ENCODE assay signal across 18 cellular contexts in the genomic region with DNA sequence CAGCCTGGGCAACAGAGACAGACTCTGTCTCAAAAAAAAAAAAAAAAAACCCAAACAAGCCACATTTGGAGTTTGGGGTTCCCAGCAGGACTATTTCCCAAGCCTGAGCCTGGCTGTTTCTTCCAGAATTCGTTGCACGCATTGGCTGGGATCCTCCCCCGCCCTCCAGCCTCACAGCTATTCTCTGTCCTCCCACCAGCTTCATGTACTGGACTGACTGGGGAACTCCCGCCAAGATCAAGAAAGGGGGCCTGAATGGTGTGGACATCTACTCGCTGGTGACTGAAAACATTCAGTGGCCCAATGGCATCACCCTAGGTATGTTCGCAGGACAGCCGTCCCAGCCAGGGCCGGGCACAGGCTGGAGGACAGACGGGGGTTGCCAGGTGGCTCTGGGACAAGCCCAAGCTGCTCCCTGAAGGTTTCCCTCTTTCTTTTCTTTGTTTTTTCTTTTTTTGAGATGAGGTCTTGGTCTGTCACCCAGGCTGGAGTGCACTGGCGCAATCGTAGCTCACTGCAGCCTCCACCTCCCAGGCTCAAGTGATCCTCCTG.
"Had no signal": no experiment of that assay in that cellular context is flagged by ENCODE, and none has a peak within 500 bp of the region (broad histone marks: within the 10 kb centered on the region; RNA-seq: fewer than 3 reads in every experiment).

No MANE protein-coding gene starts in this region.

- H3K27me3 ChIP-seq: brain microvascular endothelial cell, neutrophil, right atrium auricular region, SJCRH30, upper lobe of right lung had no signal

- H3K4me3 Mint-ChIP-seq: activated naive CD8-positive, alpha-beta T cell treated with anti-CD3 and anti-CD28 coated beads, Interleukin-2, amount 10 ng/mL, durations not matched to agents 7 days and 5 days; dendritic cell treated with granulocyte-macrophage colony-stimulating factor and Interleukin-4, amounts not matched to agents 40 ng/mL and 50 ng/mL, for 4 days; stimulated activated naive CD8-positive, alpha-beta T cell treated with anti-CD3 and anti-CD28 coated beads, Interleukin-15, Interleukin-2, amounts not matched to agents 100 ng/mL and 50 ng/mL, for 24 hours had no signal

- ATAC-seq: activated CD4-positive, CD25-positive, alpha-beta regulatory T cell treated with anti-CD3 and anti-CD28 coated beads, Interleukin-2, amount 50 U/mL, for 24 hours; upper lobe of right lung had no signal

- H3K27me3 Mint-ChIP-seq: activated naive CD8-positive, alpha-beta T cell treated with anti-CD3 and anti-CD28 coated beads, Interleukin-2, amount 10 ng/mL, durations not matched to agents 7 days and 5 days; dendritic cell treated with granulocyte-macrophage colony-stimulating factor and Interleukin-4, amounts not matched to agents 40 ng/mL and 50 ng/mL, for 4 days; stimulated activated naive CD8-positive, alpha-beta T cell treated with anti-CD3 and anti-CD28 coated beads, Interleukin-15, Interleukin-2, amounts not matched to agents 100 ng/mL and 50 ng/mL, for 24 hours had no signal

- H3K27ac Mint-ChIP-seq: activated naive CD8-positive, alpha-beta T cell treated with anti-CD3 and anti-CD28 coated beads, Interleukin-2, amount 10 ng/mL, durations not matched to agents 7 days and 5 days; dendritic cell treated with granulocyte-macrophage colony-stimulating factor and Interleukin-4, amounts not matched to agents 40 ng/mL and 50 ng/mL, for 4 days; stimulated activated naive CD8-positive, alpha-beta T cell treated with anti-CD3 and anti-CD28 coated beads, Interleukin-15, Interleukin-2, amounts not matched to agents 100 ng/mL and 50 ng/mL, for 24 hours had no signal

- H3K9me3 ChIP-seq: neutrophil, right atrium auricular region, SJCRH30, upper lobe of right lung had no signal

- H3K27ac ChIP-seq: brain microvascular endothelial cell, neutrophil, right atrium auricular region, SJCRH30, upper lobe of right lung had no signal

- H3K9me3 Mint-ChIP-seq: activated naive CD8-positive, alpha-beta T cell treated with anti-CD3 and anti-CD28 coated beads, Interleukin-2, amount 10 ng/mL, durations not matched to agents 7 days and 5 days; dendritic cell treated with granulocyte-macrophage colony-stimulating factor and Interleukin-4, amounts not matched to agents 40 ng/mL and 50 ng/mL, for 4 days; stimulated activated naive CD8-positive, alpha-beta T cell treated with anti-CD3 and anti-CD28 coated beads, Interleukin-15, Interleukin-2, amounts not matched to agents 100 ng/mL and 50 ng/mL, for 24 hours had no signal

- H3K4me3 ChIP-seq: lung, right atrium auricular region, SJCRH30, upper lobe of right lung had no signal

- H3K36me3 ChIP-seq: neutrophil had no signal

- H3K4me1 ChIP-seq: right atrium auricular region, SJCRH30, upper lobe of right lung had no signal

- DNase-seq: activated CD4-positive, alpha-beta T cell treated with anti-CD3 and anti-CD28 coated beads, Interleukin-2, amount 50 U/mL, for 4 hours; activated naive CD8-positive, alpha-beta T cell treated with anti-CD3 and anti-CD28 coated beads, Interleukin-2, amount 10 ng/mL, durations not matched to agents 7 days and 5 days; activated T-cell treated with anti-CD3 and anti-CD28 coated beads for 4 hours; brain microvascular endothelial cell; effector memory CD4-positive, alpha-beta T cell; left cardiac atrium; midbrain; SJCRH30; small intestine; stimulated activated CD4-positive, alpha-beta T cell treated with anti-CD3 and anti-CD28 coated beads, Interleukin-4, amount 100 ng/mL, for 4 hours; stimulated activated CD8-positive, alpha-beta memory T cell treated with anti-CD3 and anti-CD28 coated beads, Interleukin-4, amount 100 ng/mL, for 48 hours; upper lobe of right lung had no signal
